Comparison of ENCODE assay signal across 20 cellular contexts in genomic region chr1:62725981-62726588, GRCh38. TPM values are rescaled to one million over a fixed set of nuclear protein-coding genes. Genes with fewer than 3 reads are reported as not detected.
DNase-seq lines count a peak whose midpoint lies in the region; ATAC-seq and TF ChIP-seq lines count a peak whose summit lies in the region.
"Had no signal": no experiment of that assay in that cellular context is flagged by ENCODE, and none has a peak within 500 bp of the region (broad histone marks: within the 10 kb centered on the region; RNA-seq: fewer than 3 reads in every experiment).

No MANE protein-coding gene starts in this region.

- peak overlapping the region; percentile 49 for H3K27ac ChIP-seq in C4-2B

- peak; percentile 29 for DNase-seq in fibroblast of pulmonary artery (ENCODE audit: low read depth)
- DNase-seq in pons (ENCODE audit: low spot score), result peak; percentile 30
- no peak for DNase-seq in activated T-cell treated with anti-CD3 and anti-CD28 coated beads, Interleukin-2, amount 50 U/mL, for 72 hours
- DNase-seq in HCEC 1CT, result no peak
- DNase-seq in NCI-H526 (lab: John Stamatoyannopoulos, UW), result no peak
- no peak for DNase-seq in SHP77 (lab: John Stamatoyannopoulos, UW)
- DNase-seq: activated CD4-positive, CD25-positive, alpha-beta regulatory T cell treated with anti-CD3 and anti-CD28 coated beads, Interleukin-2, amount 50 U/mL, for 72 hours; cerebellar nuclear complex; DMS 273 treated with DMSO at 0.1 percent for 48 hours; Karpas-422; NCI-H146; NCI-H524; nucleus accumbens; OCI-M1; stimulated activated naive CD8-positive, alpha-beta T cell treated with anti-CD3 and anti-CD28 coated beads, Interleukin-15, amount 100 ng/mL, for 72 hours; T-helper 1 cell had no signal

- H3K36me3 Mint-ChIP-seq in activated T-cell treated with anti-CD3 and anti-CD28 coated beads, Interleukin-2, amount 50 U/mL, for 72 hours (ENCODE audit: insufficient read depth in 2 of 2), result no peaks in the 10 kb centered on the region
- H3K36me3 Mint-ChIP-seq: activated naive CD8-positive, alpha-beta T cell had no signal

- no peaks in the 10 kb centered on the region for H3K9me3 Mint-ChIP-seq in activated T-cell treated with anti-CD3 and anti-CD28 coated beads, Interleukin-2, amount 50 U/mL, for 72 hours
- H3K9me3 Mint-ChIP-seq: stimulated activated naive CD8-positive, alpha-beta T cell treated with anti-CD3 and anti-CD28 coated beads, Interleukin-15, amount 100 ng/mL, for 72 hours had no signal

- TF ChIP-seq CTCF in C4-2B (conservative IDR thresholded peaks at IDR 0.05) (no peak), fibroblast of pulmonary artery (IDR thresholded peaks at IDR 0.05; ENCODE audit: low read length, missing control alignments) (no peak)

- no peak overlapping the region for H3K27ac Mint-ChIP-seq in activated T-cell treated with anti-CD3 and anti-CD28 coated beads, Interleukin-2, amount 50 U/mL, for 72 hours
- H3K27ac Mint-ChIP-seq: activated naive CD8-positive, alpha-beta T cell had no signal

- peaks cover 7% of the 10 kb centered on the region for H3K4me1 Mint-ChIP-seq in activated T-cell treated with anti-CD3 and anti-CD28 coated beads, Interleukin-2, amount 50 U/mL, for 72 hours (ENCODE audit: low read depth)

- peak; percentile 53 for ATAC-seq in SK-N-SH treated with all-trans-retinoic acid at 6 μM for 48 hours
- no peak for ATAC-seq in activated T-cell treated with anti-CD3 and anti-CD28 coated beads, Interleukin-2, amount 50 U/mL, for 72 hours (replicated peaks in 1 of 2)
- ATAC-seq: stimulated activated naive CD8-positive, alpha-beta T cell treated with anti-CD3 and anti-CD28 coated beads, Interleukin-15, amount 100 ng/mL, for 72 hours had no signal

- H3K4me3 Mint-ChIP-seq in activated T-cell treated with anti-CD3 and anti-CD28 coated beads, Interleukin-2, amount 50 U/mL, for 72 hours, result no peak overlapping the region
- H3K4me3 Mint-ChIP-seq: activated naive CD8-positive, alpha-beta T cell; stimulated activated naive CD8-positive, alpha-beta T cell treated with anti-CD3 and anti-CD28 coated beads, Interleukin-15, amount 100 ng/mL, for 72 hours had no signal

- no peak overlapping the region for H3K4me3 ChIP-seq in fibroblast of pulmonary artery (replicated peaks; ENCODE audit: low read depth, low read length)
- H3K4me3 ChIP-seq: lung had no signal

- no peaks in the 10 kb centered on the region for H3K27me3 Mint-ChIP-seq in activated T-cell treated with anti-CD3 and anti-CD28 coated beads, Interleukin-2, amount 50 U/mL, for 72 hours (ENCODE audit: low read depth)

TF ChIP-seq in SK-N-SH treated with all-trans-retinoic acid at 6 μM for 48 hours, 23 proteins besides CTCF, POLR2A, EP300 and RAD21:
- TF ChIP-seq TSHZ2 (CRISPR knock-in tag; IDR thresholded peaks at IDR 0.05), result no peak
- no peak for TF ChIP-seq TCF4 (CRISPR knock-in tag; IDR thresholded peaks at IDR 0.05; ENCODE audit: borderline replicate concordance)

RNA-seq across cellular contexts. Expression of gene DOCK7, which starts 37.9 kb away (rescaled TPM):
- total RNA-seq in activated T-cell treated with anti-CD3 and anti-CD28 coated beads, Interleukin-2, amount 50 U/mL, for 72 hours, result 10 to 100 TPM in 1 of 2 donors, 1 to 10 TPM in 1; 7.6 to 10.7 TPM

RNA-seq across cellular contexts. Expression of gene ATG4C, which starts 57.8 kb away (rescaled TPM):
- 10 to 100 TPM; 12.6 to 14.5 TPM for total RNA-seq in activated T-cell treated with anti-CD3 and anti-CD28 coated beads, Interleukin-2, amount 50 U/mL, for 72 hours

Comparison
In these comparisons a context has a peak if more than half of its experiments do, and no peak if none do; other contexts are left out.
1. DNase-seq: peak in fibroblast of pulmonary artery (single experiment) and pons (single experiment); none in activated T-cell treated with anti-CD3 and anti-CD28 coated beads, Interleukin-2, amount 50 U/mL, for 72 hours (0 of 2), HCEC 1CT (single experiment), NCI-H526 (0 of 2) and SHP77 (0 of 2).